In the genomic region with DNA sequence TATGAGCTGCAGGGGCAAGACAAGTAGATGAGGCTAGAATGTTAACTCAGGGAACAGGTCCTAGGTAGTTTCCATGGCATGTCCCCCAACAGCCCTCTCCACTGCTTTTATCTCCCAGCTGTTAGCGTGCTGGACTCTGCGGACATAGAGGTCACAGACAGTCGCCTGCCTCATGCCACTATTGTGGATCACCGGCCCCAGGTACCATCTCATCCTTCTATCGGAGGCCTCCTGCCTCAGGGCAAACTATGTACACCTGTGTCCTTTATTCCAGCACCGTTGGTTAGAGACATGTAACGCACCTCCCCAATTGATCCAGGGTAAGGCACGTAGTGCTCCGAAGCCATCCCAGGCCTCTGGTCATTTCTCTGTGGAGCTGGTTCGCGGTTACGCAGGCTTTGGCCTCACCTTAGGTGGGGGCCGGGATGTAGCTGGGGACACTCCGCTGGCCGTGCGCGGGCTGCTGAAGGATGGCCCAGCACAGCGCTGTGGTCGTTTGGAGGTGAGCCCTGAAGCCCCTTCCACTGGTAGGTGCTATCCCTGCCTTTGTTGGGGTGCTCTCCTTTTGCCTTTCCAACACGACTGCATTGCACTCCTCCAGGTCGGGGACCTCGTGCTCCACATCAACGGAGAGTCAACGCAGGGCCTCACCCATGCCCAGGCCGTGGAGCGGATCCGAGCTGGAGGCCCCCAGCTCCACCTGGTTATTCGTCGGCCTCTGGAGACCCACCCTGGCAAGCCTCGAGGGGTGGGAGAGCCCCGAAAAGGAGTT, we compare ENCODE assay signal across 9 cellular contexts. TPM values are rescaled to one million over a fixed set of nuclear protein-coding genes. Genes with fewer than 3 reads are reported as not detected.
A peak's percentile ranks its signal among the peaks of the same experiment; 100 is the strongest.
DNase-seq lines count a peak whose midpoint lies in the region; ATAC-seq and TF ChIP-seq lines count a peak whose summit lies in the region.
"Had no signal": no experiment of that assay in that cellular context is flagged by ENCODE, and none has a peak within 500 bp of the region (broad histone marks: within the 10 kb centered on the region; RNA-seq: fewer than 3 reads in every experiment).

No MANE protein-coding gene starts in this region.

- no peaks in the 10 kb centered on the region for H3K36me3 Mint-ChIP-seq in activated T-cell treated with anti-CD3 and anti-CD28 coated beads, Interleukin-2, amount 50 U/mL, for 24 hours (ENCODE audit: low read depth)
- H3K36me3 Mint-ChIP-seq in activated T-cell treated with anti-CD3 and anti-CD28 coated beads, Interleukin-2, amount 50 U/mL, for 4 hours (ENCODE audit: insufficient read depth): no peaks in the 10 kb centered on the region
- no peaks in the 10 kb centered on the region for H3K36me3 Mint-ChIP-seq in activated T-helper 17 cell treated with anti-CD3 and anti-CD28 coated beads, Interleukin-2, amount 50 U/mL, for 72 hours (ENCODE audit: low read depth)

- no peaks in the 10 kb centered on the region for H3K9me3 Mint-ChIP-seq in activated T-cell treated with anti-CD3 and anti-CD28 coated beads, Interleukin-2, amount 50 U/mL, for 24 hours
- H3K9me3 Mint-ChIP-seq in activated T-cell treated with anti-CD3 and anti-CD28 coated beads, Interleukin-2, amount 50 U/mL, for 4 hours: no peaks in the 10 kb centered on the region
- no peaks in the 10 kb centered on the region for H3K9me3 Mint-ChIP-seq in activated T-helper 17 cell treated with anti-CD3 and anti-CD28 coated beads, Interleukin-2, amount 50 U/mL, for 72 hours

- H3K9me3 ChIP-seq in liver (ENCODE audit: control insufficient read depth in 4 of 4, low read length in 3 of 4) (no peaks in the 10 kb centered on the region), suprapubic skin (no peaks in the 10 kb centered on the region)

- H3K27me3 ChIP-seq in liver (ENCODE audit: control insufficient read depth in 4 of 4, insufficient read depth in 4 of 4, low read length in 3 of 4) (no peaks in the 10 kb centered on the region), suprapubic skin (no peaks in the 10 kb centered on the region)

- H3K4me3 ChIP-seq in liver (ENCODE audit: low read depth in 1 of 3, low read length in 3 of 3): no peak overlapping the region
- H3K4me3 ChIP-seq in suprapubic skin: no peak overlapping the region

- peaks cover 37% of the 10 kb centered on the region for H3K4me1 Mint-ChIP-seq in activated T-cell treated with anti-CD3 and anti-CD28 coated beads, Interleukin-2, amount 50 U/mL, for 24 hours (ENCODE audit: low read depth)
- peaks cover 28% of the 10 kb centered on the region for H3K4me1 Mint-ChIP-seq in activated T-cell treated with anti-CD3 and anti-CD28 coated beads, Interleukin-2, amount 50 U/mL, for 4 hours (ENCODE audit: low read depth)
- peaks cover 7% of the 10 kb centered on the region for H3K4me1 Mint-ChIP-seq in activated T-helper 17 cell treated with anti-CD3 and anti-CD28 coated beads, Interleukin-2, amount 50 U/mL, for 72 hours

- ATAC-seq in activated T-cell treated with anti-CD3 and anti-CD28 coated beads, Interleukin-2, amount 50 U/mL, for 4 hours: no peak
- ATAC-seq in activated T-helper 17 cell treated with anti-CD3 and anti-CD28 coated beads, Interleukin-2, amount 50 U/mL, for 72 hours (replicated peaks): no peak
- ATAC-seq in GM21737 (IDR thresholded peaks at IDR 0.05; ENCODE audit: unreplicated experiment): no peak

- DNase-seq in activated T-cell treated with anti-CD3 and anti-CD28 coated beads, Interleukin-2, amount 50 U/mL, for 24 hours: no peak
- DNase-seq in activated T-cell treated with anti-CD3 and anti-CD28 coated beads, Interleukin-2, amount 50 U/mL, for 4 hours: no peak
- DNase-seq in suprapubic skin (ENCODE audit: low spot score in 2 of 2) (no peak), Ammon's horn (ENCODE audit: low spot score) (no peak), NCI-H524 treated with DMSO at 0.1 percent for 48 hours (lab: John Stamatoyannopoulos, UW) (no peak)

- WGBS in liver: 88% methylated on average over 31 of the region's 31 CpGs
- WGBS in suprapubic skin: 82% methylated on average over 17 of the region's 31 CpGs

- H3K27me3 Mint-ChIP-seq in activated T-cell treated with anti-CD3 and anti-CD28 coated beads, Interleukin-2, amount 50 U/mL, for 24 hours: no peaks in the 10 kb centered on the region
- no peaks in the 10 kb centered on the region for H3K27me3 Mint-ChIP-seq in activated T-cell treated with anti-CD3 and anti-CD28 coated beads, Interleukin-2, amount 50 U/mL, for 4 hours (ENCODE audit: low read depth)
- H3K27me3 Mint-ChIP-seq in activated T-helper 17 cell treated with anti-CD3 and anti-CD28 coated beads, Interleukin-2, amount 50 U/mL, for 72 hours: no peaks in the 10 kb centered on the region

- H3K4me1 ChIP-seq in liver (ENCODE audit: control insufficient read depth in 4 of 4, insufficient read depth in 4 of 4, low read length in 3 of 4) (peaks cover 0 to 4% (median 2%) of the 10 kb centered on the region in 4 donors), suprapubic skin (peaks cover 33% of the 10 kb centered on the region)

- TF ChIP-seq RAD21 in liver (IDR thresholded peaks at IDR 0.05): no peak

- TF ChIP-seq EP300 in suprapubic skin (IDR thresholded peaks at IDR 0.05): no peak

- no peak overlapping the region for H3K9ac ChIP-seq in liver (ENCODE audit: low read depth in 1 of 2, low read length in 2 of 2)

- TF ChIP-seq CTCF in liver (IDR thresholded peaks at IDR 0.05; ENCODE audit: low read depth, low read length, missing input control): no peak
- TF ChIP-seq CTCF in suprapubic skin (IDR thresholded peaks at IDR 0.05): no peak

- TF ChIP-seq POLR2A in suprapubic skin (IDR thresholded peaks at IDR 0.05): no peak

- H3K27ac ChIP-seq in liver (ENCODE audit: low read depth in 1 of 2, low read length in 2 of 2): peak overlapping the region; percentile 95
- peak overlapping the region; percentile 93 for H3K27ac ChIP-seq in suprapubic skin

- H3K27ac Mint-ChIP-seq in activated T-cell treated with anti-CD3 and anti-CD28 coated beads, Interleukin-2, amount 50 U/mL, for 24 hours: no peak overlapping the region
- peak overlapping the region; percentile 92 for H3K27ac Mint-ChIP-seq in activated T-helper 17 cell treated with anti-CD3 and anti-CD28 coated beads, Interleukin-2, amount 50 U/mL, for 72 hours

- H3K36me3 ChIP-seq in liver (ENCODE audit: control insufficient read depth in 4 of 4, insufficient read depth in 3 of 4, low read depth in 1 of 4, low read length in 3 of 4): no peaks in the 10 kb centered on the region
- no peaks in the 10 kb centered on the region for H3K36me3 ChIP-seq in suprapubic skin

- H3K4me3 Mint-ChIP-seq in activated T-cell treated with anti-CD3 and anti-CD28 coated beads, Interleukin-2, amount 50 U/mL, for 24 hours: peak overlapping the region; percentile 67
- no peak overlapping the region for H3K4me3 Mint-ChIP-seq in activated T-cell treated with anti-CD3 and anti-CD28 coated beads, Interleukin-2, amount 50 U/mL, for 4 hours
- peak overlapping the region; percentile 94 for H3K4me3 Mint-ChIP-seq in activated T-helper 17 cell treated with anti-CD3 and anti-CD28 coated beads, Interleukin-2, amount 50 U/mL, for 72 hours

TF ChIP-seq in liver, 16 proteins besides CTCF, POLR2A, EP300 and RAD21 (continues in another document):
- TF ChIP-seq TAF1 (conservative IDR thresholded peaks at IDR 0.05) (no peak), SP1 (IDR thresholded peaks at IDR 0.05) (no peak)

RNA-seq across cellular contexts. Expression of a gene that starts 2.2 kb away (rescaled TPM):
- 1 to 10 TPM in 1 of 3 donors, under 1 TPM in 2; 0.81 to 1.6 (median 0.84) TPM for total RNA-seq in activated T-cell treated with anti-CD3 and anti-CD28 coated beads, Interleukin-2, amount 50 U/mL, for 4 hours
- 1 to 10 TPM; 1.5 to 3.7 TPM for total RNA-seq in activated T-helper 17 cell treated with anti-CD3 and anti-CD28 coated beads, Interleukin-2, amount 50 U/mL, for 72 hours
- total RNA-seq in liver: 1 to 10 TPM; 2.9 to 6.9 TPM
- polyA plus RNA-seq in liver: 10 to 100 TPM in 1 of 2 donors, 1 to 10 TPM in 1; 8.8 to 10.8 TPM
- total RNA-seq in suprapubic skin: 10 to 100 TPM in 2 of 4 donors, 1 to 10 TPM in 2; 4.9 to 14.9 (median 9.0) TPM

RNA-seq across cellular contexts. Expression of a gene that starts 6.9 kb away (rescaled TPM):
- total RNA-seq in activated T-cell treated with anti-CD3 and anti-CD28 coated beads, Interleukin-2, amount 50 U/mL, for 4 hours: 100 to 1,000 TPM; 111 to 134 (median 126) TPM
- total RNA-seq in activated T-helper 17 cell treated with anti-CD3 and anti-CD28 coated beads, Interleukin-2, amount 50 U/mL, for 72 hours: 100 to 1,000 TPM; 228 to 233 TPM
- 1 to 10 TPM; 2.4 to 6.7 TPM for total RNA-seq in liver
- 10 to 100 TPM; 22.6 to 24.5 TPM for polyA plus RNA-seq in liver
- 100 to 1,000 TPM; 159 to 250 (median 205) TPM for total RNA-seq in suprapubic skin

RNA-seq across cellular contexts. Expression of a gene that starts 21.4 kb away (rescaled TPM):
- total RNA-seq in activated T-cell treated with anti-CD3 and anti-CD28 coated beads, Interleukin-2, amount 50 U/mL, for 4 hours: 10 to 100 TPM in 2 of 3 donors, 1 to 10 TPM in 1; 9.2 to 11.7 (median 10.3) TPM
- 10 to 100 TPM; 19.8 to 45.3 TPM for total RNA-seq in activated T-helper 17 cell treated with anti-CD3 and anti-CD28 coated beads, Interleukin-2, amount 50 U/mL, for 72 hours
- total RNA-seq in liver (1 to 10 TPM; 2.5 to 6.5 TPM), suprapubic skin (10 to 100 TPM; 20.8 to 47.9 (median 31.1) TPM)
- polyA plus RNA-seq in liver: 1 to 10 TPM; 2.1 to 3.3 TPM

RNA-seq across cellular contexts. Expression of a gene that starts 35.2 kb away (rescaled TPM):
- total RNA-seq in activated T-cell treated with anti-CD3 and anti-CD28 coated beads, Interleukin-2, amount 50 U/mL, for 4 hours: 1 to 10 TPM; 3.1 to 5.3 (median 3.8) TPM
- 10 to 100 TPM; 16.6 to 53.4 TPM for total RNA-seq in activated T-helper 17 cell treated with anti-CD3 and anti-CD28 coated beads, Interleukin-2, amount 50 U/mL, for 72 hours
- total RNA-seq in liver (under 1 TPM; 0.61 to 0.67 TPM), suprapubic skin (1 to 10 TPM in 2 of 4 donors, under 1 TPM in 1, not detected in 1; 0.30 to 1.6 (median 1.3) TPM)
- under 1 TPM; 0.30 to 0.33 TPM for polyA plus RNA-seq in liver
- total RNA-seq: fibroblast of villous mesenchyme had no signal

RNA-seq across cellular contexts. Expression of a gene that starts 41.2 kb away (rescaled TPM):
- 10 to 100 TPM; 21.2 to 28.4 (median 24.6) TPM for total RNA-seq in activated T-cell treated with anti-CD3 and anti-CD28 coated beads, Interleukin-2, amount 50 U/mL, for 4 hours
- total RNA-seq in activated T-helper 17 cell treated with anti-CD3 and anti-CD28 coated beads, Interleukin-2, amount 50 U/mL, for 72 hours: 10 to 100 TPM; 17.3 to 18.1 TPM
- total RNA-seq in liver: 10 to 100 TPM in 1 of 2 donors, 1 to 10 TPM in 1; 9.5 to 13.8 TPM
- polyA plus RNA-seq in liver: 10 to 100 TPM in 1 of 2 donors, 1 to 10 TPM in 1; 7.7 to 12.0 TPM
- 10 to 100 TPM; 27.7 to 31.7 (median 28.9) TPM for total RNA-seq in suprapubic skin

Comparison
In these comparisons a context has a peak if more than half of its experiments do, and no peak if none do; other contexts are left out.
1. RNA of a gene that starts 6.9 kb away (total RNA-seq): 228 to 233 TPM in activated T-helper 17 cell treated with anti-CD3 and anti-CD28 coated beads, Interleukin-2, amount 50 U/mL, for 72 hours, 159 to 250 TPM in suprapubic skin and 111 to 134 TPM in activated T-cell treated with anti-CD3 and anti-CD28 coated beads, Interleukin-2, amount 50 U/mL, for 4 hours; 2.4 to 6.7 TPM in liver; every median in the first group is over 10 times any median in the second.